14 cellular contexts compared by ENCODE assay signal in the genomic region with DNA sequence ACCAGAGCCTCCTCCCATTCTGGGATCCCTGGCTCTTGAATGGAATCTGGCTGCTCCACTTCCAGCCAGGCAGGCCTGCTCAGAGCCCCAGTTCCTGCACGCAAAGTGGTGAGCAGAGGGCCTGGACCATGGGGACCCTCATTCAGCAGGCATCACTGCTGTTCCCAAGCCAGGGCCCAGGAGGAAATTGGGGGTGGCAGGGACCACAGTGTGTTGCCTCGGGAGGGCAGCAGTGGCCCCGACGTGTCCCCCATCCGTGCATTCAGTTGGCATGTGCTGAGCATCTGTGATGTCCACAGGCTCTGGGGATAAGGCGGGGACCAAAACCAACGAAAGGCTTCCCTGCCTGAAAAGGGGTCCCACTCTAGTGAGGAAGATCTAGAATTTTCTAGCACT. TPM values are rescaled to one million over a fixed set of nuclear protein-coding genes. Genes with fewer than 3 reads are reported as not detected.
DNase-seq lines count a peak whose midpoint lies in the region; ATAC-seq, FAIRE-seq and TF ChIP-seq lines count a peak whose summit lies in the region.
"Had no signal": no experiment of that assay in that cellular context is flagged by ENCODE, and none has a peak within 500 bp of the region (broad histone marks: within the 10 kb centered on the region; RNA-seq: fewer than 3 reads in every experiment).

No MANE protein-coding gene starts in this region.

- H3K9me3 Mint-ChIP-seq in endodermal cell (peaks cover 4% of the 10 kb centered on the region), neural crest cell (no peaks in the 10 kb centered on the region)
- H3K9me3 Mint-ChIP-seq: activated naive CD4-positive, alpha-beta T cell treated with anti-CD3 and anti-CD28 coated beads, Interleukin-2, amount 50 U/mL, for 24 hours had no signal

- H3K18ac ChIP-seq in IMR-90 (ENCODE audit: low read depth, low read length), result no peak overlapping the region

- H4K20me1 ChIP-seq in IMR-90 (ENCODE audit: insufficient read depth, low read length), result peaks cover 62% of the 10 kb centered on the region

- H3K14ac ChIP-seq in IMR-90 (replicated peaks; ENCODE audit: low read depth, low read length), result no peak overlapping the region

- peak overlapping the region; percentile 10 for H2AK9ac ChIP-seq in IMR-90 (replicated peaks; ENCODE audit: low read depth, low read length, poor library complexity)

- H4K91ac ChIP-seq in IMR-90 (ENCODE audit: insufficient read depth, low read depth, low read length), result peak overlapping the region; percentile 51; the same call in 1 of the 2 replicates

- no peak overlapping the region for H3K23ac ChIP-seq in IMR-90 (ENCODE audit: low read depth, low read length)

- TF ChIP-seq CTCF in IMR-90 (conservative IDR thresholded peaks at IDR 0.05; ENCODE audit: low read depth, low read length), result no peak
- TF ChIP-seq CTCF in endodermal cell (conservative IDR thresholded peaks at IDR 0.05), result no peak
- no peak for TF ChIP-seq CTCF in neural crest cell (conservative IDR thresholded peaks at IDR 0.05)

- H3K4me3 ChIP-seq in ACC112 (ENCODE audit: low read depth, low read length) (no peak overlapping the region), IMR-90 (ENCODE audit: insufficient read depth, low read depth, low read length) (no peak overlapping the region), endodermal cell (ENCODE audit: low read length) (no peak overlapping the region)

- peaks cover 36% of the 10 kb centered on the region for H3K4me1 Mint-ChIP-seq in endodermal cell
- H3K4me1 Mint-ChIP-seq in neural crest cell, result peaks cover 37% of the 10 kb centered on the region

- no peak overlapping the region for H3K4me3 Mint-ChIP-seq in endodermal cell
- peak overlapping the region; percentile 77 for H3K4me3 Mint-ChIP-seq in neural crest cell
- H3K4me3 Mint-ChIP-seq: activated naive CD4-positive, alpha-beta T cell treated with anti-CD3 and anti-CD28 coated beads, Interleukin-2, amount 50 U/mL, for 24 hours had no signal

- no peak overlapping the region for H2BK20ac ChIP-seq in IMR-90 (ENCODE audit: low read depth, low read length)

- H3K27me3 Mint-ChIP-seq in endodermal cell (ENCODE audit: insufficient read depth), result no peaks in the 10 kb centered on the region
- H3K27me3 Mint-ChIP-seq in neural crest cell (ENCODE audit: low read depth), result peaks cover 18% of the 10 kb centered on the region
- H3K27me3 Mint-ChIP-seq: activated naive CD4-positive, alpha-beta T cell treated with anti-CD3 and anti-CD28 coated beads, Interleukin-2, amount 50 U/mL, for 24 hours had no signal

- POLR2A ChIA-PET in IMR-90 (lab: Charles Lee; ENCODE audit: unreplicated experiment), result no interaction called here

- H3K9ac ChIP-seq in IMR-90 (ENCODE audit: low read depth, low read length), result peak overlapping the region; percentile 9; the same call in 1 of the 2 replicates
- H3K9ac ChIP-seq in endodermal cell (ENCODE audit: extremely low read depth, low read length, poor library complexity, severe bottlenecking), result no peak overlapping the region

- H3K9me1 ChIP-seq in IMR-90 (ENCODE audit: insufficient read depth, low read length), result peaks cover 26% of the 10 kb centered on the region

- no peak overlapping the region for H2BK15ac ChIP-seq in IMR-90 (ENCODE audit: low read depth, low read length)

- H3K9me3 ChIP-seq in IMR-90 (ENCODE audit: control insufficient read depth, insufficient read depth, low read length) (no peaks in the 10 kb centered on the region), endodermal cell (ENCODE audit: control insufficient read depth, low read length) (no peaks in the 10 kb centered on the region)
- H3K9me3 ChIP-seq: BE2C had no signal

- H3K27ac Mint-ChIP-seq in endodermal cell (peak overlapping the region; percentile 55), neural crest cell (ENCODE audit: unreplicated experiment) (peak overlapping the region; percentile 86)
- H3K27ac Mint-ChIP-seq: activated naive CD4-positive, alpha-beta T cell treated with anti-CD3 and anti-CD28 coated beads, Interleukin-2, amount 50 U/mL, for 24 hours had no signal

- H3K36me3 ChIP-seq in ACC112 (ENCODE audit: insufficient read depth, low read length) (peaks cover 8% of the 10 kb centered on the region; the same call in 1 of the 2 replicates), IMR-90 (ENCODE audit: control insufficient read depth, insufficient read depth, low read length) (peaks cover 48% of the 10 kb centered on the region), endodermal cell (ENCODE audit: control insufficient read depth, insufficient read depth, low read length) (peaks cover 54% of the 10 kb centered on the region)

- TF ChIP-seq POLR2A in IMR-90 (IDR thresholded peaks at IDR 0.05; ENCODE audit: low read depth, low read length), result no peak

- no TSS peak for BruUV-seq in IMR-90 (replicated peaks; lab: Mats Ljungman, UMichigan)

- H3K4ac ChIP-seq in IMR-90 (ENCODE audit: low read depth, low read length), result peak overlapping the region; percentile 89

- H3K4me2 ChIP-seq in IMR-90 (ENCODE audit: low read depth, low read length), result no peak overlapping the region

- TF ChIP-seq RAD21 in IMR-90 (IDR thresholded peaks at IDR 0.05; ENCODE audit: low read length), result no peak

- no peak for ATAC-seq in IMR-90 (ENCODE audit: low read depth)
- ATAC-seq in GM18502 (IDR thresholded peaks at IDR 0.05; ENCODE audit: poor library complexity, unreplicated experiment), result no peak
- ATAC-seq in GM21737 (IDR thresholded peaks at IDR 0.05; ENCODE audit: unreplicated experiment), result no peak

- H3K56ac ChIP-seq in IMR-90 (ENCODE audit: extremely low read depth, insufficient read depth, low read length), result no peak overlapping the region

- H2BK120ac ChIP-seq in IMR-90 (ENCODE audit: low read depth, low read length), result peak overlapping the region; percentile 11; the same call in 1 of the 2 replicates

- H2AFZ ChIP-seq in ACC112 (ENCODE audit: low read length, unreplicated experiment) (no peak overlapping the region), IMR-90 (replicated peaks; ENCODE audit: low read length, poor library complexity) (no peak overlapping the region)

- intact Hi-C loops in IMR-90 (cut with micrococcal nuclease), result loop anchor here (1.0 kb wide), 1 partner anchor 110 kb away; no protein-coding TSS in a partner anchor

- in situ Hi-C loops in IMR-90 (cut with MboI; ENCODE audit: low sequenced_read_pairs), result no loop called here
- in situ Hi-C loops in G401 (cut with HindIII; ENCODE audit: low sequenced_read_pairs), result no loop called here

- peaks cover 16 to 72% of the 10 kb centered on the region in 2 experiments for H3K79me1 ChIP-seq in IMR-90 (ENCODE audit: low read depth in 1 of 2, low read length in 2 of 2)

- H3K79me2 ChIP-seq in ACC112 (ENCODE audit: control insufficient read depth, insufficient read depth, low read length, unreplicated experiment), result no peaks in the 10 kb centered on the region

- H3K27me3 ChIP-seq in ACC112 (ENCODE audit: insufficient read depth, low read length), result no peaks in the 10 kb centered on the region
- H3K27me3 ChIP-seq in IMR-90 (ENCODE audit: control insufficient read depth, insufficient read depth, low read length), result no peaks in the 10 kb centered on the region
- no peaks in the 10 kb centered on the region for H3K27me3 ChIP-seq in endodermal cell (ENCODE audit: control insufficient read depth, insufficient read depth, low read length, poor library complexity, severe bottlenecking)
- H3K27me3 ChIP-seq: BE2C had no signal

- no peak overlapping the region; a peak in 1 of 4 replicates for H4K8ac ChIP-seq in IMR-90 (ENCODE audit: low read depth in 2 of 2, low read length in 2 of 2)

- peak overlapping the region; percentile 7 for H2BK5ac ChIP-seq in IMR-90 (ENCODE audit: low read depth, low read length, poor library complexity, severe bottlenecking)

- peaks cover 50% of the 10 kb centered on the region for H3K36me3 Mint-ChIP-seq in endodermal cell (ENCODE audit: low read depth)
- peaks cover 12% of the 10 kb centered on the region for H3K36me3 Mint-ChIP-seq in neural crest cell (ENCODE audit: low read depth)

- no peak for DNase-seq in IMR-90
- peak; percentile 53 for DNase-seq in endodermal cell
- DNase-seq in neural crest cell (ENCODE audit: low read depth, low spot score), result no peak
- DNase-seq in G401 (ENCODE audit: low spot score), result no peak
- no peak for DNase-seq in RCC 7860 (ENCODE audit: low spot score)
- DNase-seq: activated CD4-positive, alpha-beta T cell treated with anti-CD3 and anti-CD28 coated beads for 1 hour; effector CD4-positive, alpha-beta T cell; GF-D8; NCI-H1105 had no signal

- CTCF ChIA-PET in IMR-90 (lab: Yijun Ruan, JAX), result interaction anchor here (1.4 kb wide), 1 partner anchor 31 kb away, joined by 4 read pairs; no protein-coding TSS in a partner anchor

- peak overlapping the region; percentile 67 for H2AK5ac ChIP-seq in IMR-90 (ENCODE audit: low read depth, low read length)

- H3K27ac ChIP-seq in ACC112 (ENCODE audit: low read depth, low read length) (peak overlapping the region; percentile 100; the same call in 1 of the 2 replicates), IMR-90 (ENCODE audit: insufficient read depth, low read length) (peak overlapping the region; percentile 51; the same call in 1 of the 2 replicates), endodermal cell (ENCODE audit: low read depth, low read length) (no peak overlapping the region)

- FAIRE-seq in RCC 7860 (lab: Jason Lieb, UNC), result no peak

- dilution Hi-C loops in IMR-90 (cut with HindIII; ENCODE audit: low sequenced_read_pairs, unreplicated experiment), result no loop called here

- WGBS in IMR-90 (ENCODE audit: extremely low coverage in 2 of 2, insufficient read length in 1 of 2), 2 experiments, result 85% methylated on average over 4 of the region's 7 CpGs; no CpG with 5 or more reads in 1 of the 2 experiments
- 94 to 95% methylated on average over 7 of the region's 7 CpGs for WGBS in endodermal cell (ENCODE audit: insufficient coverage in 1 of 2, insufficient read length in 1 of 2), 2 experiments

- H4K5ac ChIP-seq in IMR-90 (ENCODE audit: low read depth, low read length), result no peak overlapping the region

- H3K4me1 ChIP-seq in ACC112 (ENCODE audit: control insufficient read depth, insufficient read depth, low read length, unreplicated experiment) (peaks cover 47% of the 10 kb centered on the region), IMR-90 (ENCODE audit: control insufficient read depth, insufficient read depth, low read length) (peaks cover 41% of the 10 kb centered on the region), endodermal cell (ENCODE audit: control insufficient read depth, insufficient read depth, low read length) (peaks cover 17% of the 10 kb centered on the region)

RNA-seq across cellular contexts. Expression of a gene that starts 11.2 kb away (rescaled TPM):
- total RNA-seq in IMR-90 (2012; rRNA removed) (4.1 and 5.8 TPM in 2 replicates), endodermal cell (10 to 100 TPM; 38.4 to 44.6 TPM), neural crest cell (47.3 and 48.5 TPM in 2 replicates)
- polyA plus RNA-seq in IMR-90 (2012; rRNA removed), result 11.0 and 11.9 TPM in 2 replicates
- polyA plus RNA-seq in IMR-90 (2012; cell fraction: cytosol; rRNA removed), result 8.9 and 11.5 TPM in 2 replicates
- polyA plus RNA-seq in IMR-90 (2012; cell fraction: nucleus; rRNA removed; ENCODE audit: low replicate concordance), result 14.3 and 15.7 TPM in 2 replicates
- polyA plus RNA-seq in endodermal cell (2013, experiment 1 of 2), result 33.6 TPM
- polyA plus RNA-seq in endodermal cell (2013, experiment 2 of 2), result 29.5 TPM
- 9.3 and 12.3 TPM in 2 replicates for total RNA-seq in G401 (2014; rRNA removed; shearing (Covaris generic))

RNA-seq across cellular contexts. Expression of a gene that starts 32.5 kb away (rescaled TPM):
- total RNA-seq in IMR-90 (2012; rRNA removed), result 3.2 and 3.9 TPM in 2 replicates
- 26.7 and 27.8 TPM in 2 replicates for polyA plus RNA-seq in IMR-90 (2012; rRNA removed)
- 26.6 and 36.6 TPM in 2 replicates for polyA plus RNA-seq in IMR-90 (2012; cell fraction: cytosol; rRNA removed)
- polyA plus RNA-seq in IMR-90 (2012; cell fraction: nucleus; rRNA removed; ENCODE audit: low replicate concordance), result 47.5 and 90.5 TPM in 2 replicates
- total RNA-seq in endodermal cell, result 10 to 100 TPM; 56.3 to 60.1 TPM
- 21.7 TPM for polyA plus RNA-seq in endodermal cell (2013, experiment 1 of 2)
- polyA plus RNA-seq in endodermal cell (2013, experiment 2 of 2), result 26.9 TPM
- total RNA-seq in neural crest cell, result 2.2 and 3.1 TPM in 2 replicates
- 5.7 and 10.1 TPM in 2 replicates for total RNA-seq in G401 (2014; rRNA removed; shearing (Covaris generic))

RNA-seq across cellular contexts. Expression of a gene that starts 42.7 kb away (rescaled TPM):
- total RNA-seq in IMR-90 (2012; rRNA removed), result 4.7 and 6.1 TPM in 2 replicates
- polyA plus RNA-seq in IMR-90 (2012; rRNA removed), result 9.7 and 11.5 TPM in 2 replicates
- polyA plus RNA-seq in IMR-90 (2012; cell fraction: cytosol; rRNA removed), result 10.3 and 13.1 TPM in 2 replicates
- 4.0 and 7.2 TPM in 2 replicates for polyA plus RNA-seq in IMR-90 (2012; cell fraction: nucleus; rRNA removed; ENCODE audit: low replicate concordance)
- 1 to 10 TPM; 4.5 to 6.2 TPM for total RNA-seq in endodermal cell
- 8.9 TPM for polyA plus RNA-seq in endodermal cell (2013, experiment 1 of 2)
- polyA plus RNA-seq in endodermal cell (2013, experiment 2 of 2), result 12.0 TPM
- 11.7 and 13.8 TPM in 2 replicates for total RNA-seq in neural crest cell
- 11.1 and 18.4 TPM in 2 replicates for total RNA-seq in G401 (2014; rRNA removed; shearing (Covaris generic))

RNA-seq across cellular contexts. Expression of a gene that starts 55.1 kb away (rescaled TPM):
- total RNA-seq in IMR-90 (2012; rRNA removed) (1.4 and 1.9 TPM in 2 replicates), endodermal cell (10 to 100 TPM in 1 of 2 donors, 1 to 10 TPM in 1; 5.7 to 16.5 TPM), neural crest cell (6.6 and 7.8 TPM in 2 replicates)
- polyA plus RNA-seq in IMR-90 (2012; rRNA removed), result 4.8 and 5.5 TPM in 2 replicates
- polyA plus RNA-seq in IMR-90 (2012; cell fraction: cytosol; rRNA removed), result 4.8 and 7.3 TPM in 2 replicates
- 28.2 and 31.9 TPM in 2 replicates for polyA plus RNA-seq in IMR-90 (2012; cell fraction: nucleus; rRNA removed; ENCODE audit: low replicate concordance)
- 8.9 TPM for polyA plus RNA-seq in endodermal cell (2013, experiment 1 of 2)
- polyA plus RNA-seq in endodermal cell (2013, experiment 2 of 2), result 10.4 TPM
- total RNA-seq in G401 (2014; rRNA removed; shearing (Covaris generic)), result 0.25 and 1.2 TPM in 2 replicates

RNA-seq across cellular contexts. Expression of a gene that starts 57.0 kb away (rescaled TPM):
- total RNA-seq in IMR-90 (2012; rRNA removed), result 50.7 and 56.1 TPM in 2 replicates
- polyA plus RNA-seq in IMR-90 (2012; rRNA removed), result 67.3 and 68.1 TPM in 2 replicates
- 51.7 and 53.7 TPM in 2 replicates for polyA plus RNA-seq in IMR-90 (2012; cell fraction: cytosol; rRNA removed)
- polyA plus RNA-seq in IMR-90 (2012; cell fraction: nucleus; rRNA removed; ENCODE audit: low replicate concordance), result 65.4 and 102 TPM in 2 replicates
- total RNA-seq in endodermal cell, result 100 to 1,000 TPM; 211 to 225 TPM
- polyA plus RNA-seq in endodermal cell (2013, experiment 1 of 2), result 216 TPM
- 207 TPM for polyA plus RNA-seq in endodermal cell (2013, experiment 2 of 2)
- total RNA-seq in neural crest cell, result 306 and 320 TPM in 2 replicates
- 85.0 and 116 TPM in 2 replicates for total RNA-seq in G401 (2014; rRNA removed; shearing (Covaris generic))
